In the genomic region with DNA sequence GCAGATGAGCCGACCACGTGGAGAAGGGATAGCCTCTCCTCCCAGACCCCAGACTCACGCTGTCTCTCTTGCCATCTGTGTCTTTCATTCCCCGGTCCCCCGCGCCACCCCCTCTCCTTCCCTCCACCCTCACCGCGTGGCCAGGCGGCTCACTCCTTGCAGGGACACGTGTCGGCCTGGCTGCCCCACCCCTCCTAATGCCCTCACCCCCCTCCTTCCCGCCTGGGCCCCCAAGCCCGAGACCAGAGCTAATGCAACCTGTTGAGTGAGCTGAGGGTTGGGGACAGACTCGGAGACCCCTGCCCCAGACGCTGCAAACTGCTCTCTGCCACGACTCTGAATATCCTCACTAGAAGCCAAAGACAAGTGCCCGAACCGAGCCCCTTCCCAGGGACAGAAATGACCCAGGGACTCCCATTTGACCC, we compare ENCODE assay signal across 9 cellular contexts. TPM values are rescaled to one million over a fixed set of nuclear protein-coding genes. Genes with fewer than 3 reads are reported as not detected.
DNase-seq lines count a peak whose midpoint lies in the region; ATAC-seq and TF ChIP-seq lines count a peak whose summit lies in the region.
"Had no signal": no experiment of that assay in that cellular context is flagged by ENCODE, and none has a peak within 500 bp of the region (broad histone marks: within the 10 kb centered on the region; RNA-seq: fewer than 3 reads in every experiment).

No MANE protein-coding gene starts in this region.

- no peak overlapping the region for H3K27ac ChIP-seq in CD4-positive, alpha-beta T cell (ENCODE audit: low read depth, low read length)

- H3K27me3 ChIP-seq in CD4-positive, alpha-beta T cell (ENCODE audit: control insufficient read depth, insufficient read depth, low read length), result no peaks in the 10 kb centered on the region

- no peaks in the 10 kb centered on the region for H3K9me3 Mint-ChIP-seq in CD4-positive, alpha-beta T cell
- no peaks in the 10 kb centered on the region for H3K9me3 Mint-ChIP-seq in activated CD8-positive, alpha-beta T cell treated with anti-CD3 and anti-CD28 coated beads for 36 hours

- H3K4me3 Mint-ChIP-seq in CD4-positive, alpha-beta T cell, result peak overlapping the region; percentile 94
- peak overlapping the region; percentile 93 for H3K4me3 Mint-ChIP-seq in activated CD8-positive, alpha-beta T cell treated with anti-CD3 and anti-CD28 coated beads for 36 hours

- ATAC-seq in CD4-positive, alpha-beta T cell (ENCODE audit: poor library complexity), result peak; percentile 45
- ATAC-seq in HG03280 (IDR thresholded peaks at IDR 0.05; ENCODE audit: unreplicated experiment), result peak; percentile 51
- ATAC-seq in activated CD8-positive, alpha-beta T cell treated with anti-CD3 and anti-CD28 coated beads for 36 hours, result peak; percentile 49
- no peak for ATAC-seq in GM19328 (IDR thresholded peaks at IDR 0.05; ENCODE audit: unreplicated experiment)

- TF ChIP-seq CTCF in CD4-positive, alpha-beta T cell (IDR thresholded peaks at IDR 0.05), result no peak
- TF ChIP-seq CTCF in activated CD8-positive, alpha-beta T cell treated with anti-CD3 and anti-CD28 coated beads for 36 hours (IDR thresholded peaks at IDR 0.05), result no peak
- no peak for TF ChIP-seq CTCF in foreskin fibroblast (IDR thresholded peaks at IDR 0.05; ENCODE audit: low read depth, low read length)

- peaks cover 15% of the 10 kb centered on the region for H3K36me3 Mint-ChIP-seq in CD4-positive, alpha-beta T cell (ENCODE audit: low read depth)
- peaks cover 35% of the 10 kb centered on the region for H3K36me3 Mint-ChIP-seq in activated CD8-positive, alpha-beta T cell treated with anti-CD3 and anti-CD28 coated beads for 36 hours (ENCODE audit: low read depth)

- H3K4me1 Mint-ChIP-seq in CD4-positive, alpha-beta T cell (ENCODE audit: low read depth), result peaks cover 40% of the 10 kb centered on the region
- peaks cover 38% of the 10 kb centered on the region for H3K4me1 Mint-ChIP-seq in activated CD8-positive, alpha-beta T cell treated with anti-CD3 and anti-CD28 coated beads for 36 hours (ENCODE audit: low read depth)

- no peaks in the 10 kb centered on the region for H3K9me3 ChIP-seq in CD4-positive, alpha-beta T cell (ENCODE audit: control insufficient read depth, low read length)

- H3K27ac Mint-ChIP-seq in CD4-positive, alpha-beta T cell, result peak overlapping the region; percentile 75
- peak overlapping the region; percentile 92 for H3K27ac Mint-ChIP-seq in activated CD8-positive, alpha-beta T cell treated with anti-CD3 and anti-CD28 coated beads for 36 hours

- intact Hi-C loops in CD4-positive, alpha-beta T cell (cut with DNase I, micrococcal nuclease), result loop anchor here in 1 of 2 experiments (5.0 kb wide), 1 partner anchor 386 kb away; no protein-coding TSS in a partner anchor
- intact Hi-C loops in activated CD8-positive, alpha-beta T cell treated with anti-CD3 and anti-CD28 coated beads for 36 hours (cut with micrococcal nuclease), result loop anchor here (10.0 kb wide), 1 partner anchor 383 kb away; no protein-coding TSS in a partner anchor

- CTCF ChIA-PET in CD4-positive, alpha-beta T cell (lab: Charles Lee), result interaction anchor here (0.5 to 1.6 kb wide), 2 partner anchors 17 to 72 kb away, joined by 3 to 6 read pairs; partner anchors contain the start of gene TBC1D25
- CTCF ChIA-PET in activated CD8-positive, alpha-beta T cell treated with anti-CD3 and anti-CD28 coated beads for 36 hours (lab: Charles Lee), result interaction anchor here (0.8 to 1.5 kb wide), 3 partner anchors 12 to 384 kb away, joined by 3 read pairs; no protein-coding TSS in a partner anchor

- peak in 6 of 10 experiments; percentile 10 to 36 (median 18) for DNase-seq in CD4-positive, alpha-beta T cell
- DNase-seq in activated CD8-positive, alpha-beta T cell treated with anti-CD3 and anti-CD28 coated beads for 36 hours, result peak; percentile 61
- peak in 1 of 2 donors; percentile 21 for DNase-seq in foreskin fibroblast
- DNase-seq in stimulated activated CD4-positive, alpha-beta T cell treated with anti-CD3 and anti-CD28 coated beads, Interleukin-4, amount 100 ng/mL, for 48 hours (ENCODE audit: low read depth in 2 of 2), result peak; percentile 37 to 47
- no peak for DNase-seq in COLO829 (ENCODE audit: low spot score)
- no peak for DNase-seq in globus pallidus (ENCODE audit: low spot score)

- POLR2A ChIA-PET in CD4-positive, alpha-beta T cell (lab: Charles Lee), result interaction anchor here (0.7 to 3.0 kb wide), 4 partner anchors 10 to 385 kb away, joined by 3 to 11 read pairs (median 7); partner anchors contain the start of genes RBM3 and TBC1D25
- POLR2A ChIA-PET in activated CD8-positive, alpha-beta T cell treated with anti-CD3 and anti-CD28 coated beads for 36 hours (lab: Charles Lee), result interaction anchor here (2.0 kb wide), 1 partner anchor 108 kb away, joined by 4 read pairs; no protein-coding TSS in a partner anchor

- no peaks in the 10 kb centered on the region for H3K27me3 Mint-ChIP-seq in CD4-positive, alpha-beta T cell
- H3K27me3 Mint-ChIP-seq in activated CD8-positive, alpha-beta T cell treated with anti-CD3 and anti-CD28 coated beads for 36 hours, result no peaks in the 10 kb centered on the region

- peak overlapping the region; percentile 17 to 33 for H3K4me3 ChIP-seq in foreskin fibroblast (ENCODE audit: low read depth in 1 of 2, low read length in 2 of 2)
- H3K4me3 ChIP-seq: lung had no signal

RNA-seq across cellular contexts. Expression of gene SLC38A5, which starts 1.8 kb away (rescaled TPM):
- total RNA-seq in CD4-positive, alpha-beta T cell, result 1 to 10 TPM; 7.0 to 8.3 TPM
- 10 to 100 TPM; 82.1 to 92.6 TPM for total RNA-seq in activated CD8-positive, alpha-beta T cell treated with anti-CD3 and anti-CD28 coated beads for 36 hours

RNA-seq across cellular contexts. Expression of gene FTSJ1, which starts 7.7 kb away (rescaled TPM):
- 10 to 100 TPM; 60.0 to 61.0 TPM for total RNA-seq in CD4-positive, alpha-beta T cell
- 10 to 100 TPM; 73.3 to 82.9 TPM for total RNA-seq in activated CD8-positive, alpha-beta T cell treated with anti-CD3 and anti-CD28 coated beads for 36 hours

RNA-seq across cellular contexts. Expression of gene PORCN, which starts 40.5 kb away (rescaled TPM):
- 10 to 100 TPM; 12.0 to 14.1 TPM for total RNA-seq in CD4-positive, alpha-beta T cell
- total RNA-seq in activated CD8-positive, alpha-beta T cell treated with anti-CD3 and anti-CD28 coated beads for 36 hours, result 10 to 100 TPM; 13.9 to 16.9 TPM

RNA-seq across cellular contexts. Expression of gene EBP, which starts 53.3 kb away (rescaled TPM):
- 10 to 100 TPM; 38.1 to 41.1 TPM for total RNA-seq in CD4-positive, alpha-beta T cell
- 100 to 1,000 TPM; 159 to 164 TPM for total RNA-seq in activated CD8-positive, alpha-beta T cell treated with anti-CD3 and anti-CD28 coated beads for 36 hours

RNA-seq across cellular contexts. Expression of gene SSX4B, which starts 56.5 kb away (rescaled TPM):
- total RNA-seq in CD4-positive, alpha-beta T cell, result not detected
- total RNA-seq in activated CD8-positive, alpha-beta T cell treated with anti-CD3 and anti-CD28 coated beads for 36 hours, result not detected
- total RNA-seq: lung had no signal

Comparison
In these comparisons a context has a peak if more than half of its experiments do, and no peak if none do; other contexts are left out.
1. DNase-seq: peak in CD4-positive, alpha-beta T cell (6 of 10), activated CD8-positive, alpha-beta T cell treated with anti-CD3 and anti-CD28 coated beads for 36 hours (single experiment) and stimulated activated CD4-positive, alpha-beta T cell treated with anti-CD3 and anti-CD28 coated beads, Interleukin-4, amount 100 ng/mL, for 48 hours (2 of 2); none in COLO829 (single experiment) and globus pallidus (single experiment).
2. RNA of gene SLC38A5, which starts 1.8 kb away (total RNA-seq): 82.1 to 92.6 TPM in activated CD8-positive, alpha-beta T cell treated with anti-CD3 and anti-CD28 coated beads for 36 hours; 7.0 to 8.3 TPM in CD4-positive, alpha-beta T cell; every median in the first group is over 4 times any median in the second.